ENCODE assay signal across 8 cellular contexts in the genomic region with DNA sequence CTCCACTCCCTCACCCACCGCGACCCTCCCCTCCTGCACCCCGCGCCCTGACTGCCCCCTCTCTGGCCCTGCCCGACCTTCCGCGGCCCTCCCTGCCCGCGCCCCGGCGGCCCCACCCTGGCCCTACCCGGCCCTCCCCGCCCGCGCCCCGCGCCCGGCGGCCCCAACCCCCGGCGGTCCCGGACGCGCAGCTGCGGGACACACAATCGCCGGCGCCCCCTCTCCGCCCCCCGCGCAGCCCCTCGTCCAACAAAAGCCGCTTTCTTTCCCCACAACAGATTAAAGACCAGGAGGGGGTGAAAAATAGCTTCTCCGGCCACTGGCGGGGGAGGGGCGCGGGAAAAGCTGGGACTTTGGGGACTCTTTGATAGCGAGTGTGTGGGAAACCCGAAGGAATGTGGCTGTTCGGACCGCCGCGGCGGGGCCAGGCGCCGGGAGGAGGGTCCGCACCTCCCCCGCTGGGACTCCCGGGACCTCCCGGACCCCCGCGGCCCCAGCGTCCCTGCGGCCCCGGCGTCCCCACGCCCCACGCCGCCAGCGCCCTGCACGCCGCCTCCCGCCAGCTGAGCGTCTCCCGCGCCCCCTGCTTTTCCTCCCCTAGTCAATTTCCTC. TPM values are rescaled to one million over a fixed set of nuclear protein-coding genes. Genes with fewer than 3 reads are reported as not detected.
DNase-seq lines count a peak whose midpoint lies in the region; ATAC-seq and TF ChIP-seq lines count a peak whose summit lies in the region.

No MANE protein-coding gene starts in this region.

- H3K4me3 Mint-ChIP-seq in activated B cell treated with CpG ODN at 0.5 μM for 24 hours = peak overlapping the region; percentile 93

- TF ChIP-seq CTCF in activated B cell treated with CpG ODN at 0.5 μM for 24 hours (IDR thresholded peaks at IDR 0.05) (no peak), prostate gland (IDR thresholded peaks at IDR 0.05) (no peak)

- H3K27me3 ChIP-seq in prostate gland (replicated peaks; ENCODE audit: insufficient read depth) = no peaks in the 10 kb centered on the region

- peak overlapping the region; percentile 63 to 71 for H3K27ac ChIP-seq in prostate gland

- peak overlapping the region; percentile 51 to 53 for H3K4me3 ChIP-seq in prostate gland

- H3K36me3 ChIP-seq in prostate gland = no peaks in the 10 kb centered on the region

- under 1% methylated on average over 56 of the region's 66 CpGs for WGBS in prostate gland

- no peaks in the 10 kb centered on the region for H3K4me1 ChIP-seq in prostate gland (replicated peaks)

- no peaks in the 10 kb centered on the region for H3K27me3 Mint-ChIP-seq in activated B cell treated with CpG ODN at 0.5 μM for 24 hours

- H3K27ac Mint-ChIP-seq in activated B cell treated with CpG ODN at 0.5 μM for 24 hours = peak overlapping the region; percentile 92

- DNase-seq in EH (ENCODE audit: low read depth) (peak; percentile 59), activated B cell treated with CpG ODN at 0.5 μM for 24 hours (no peak), left cardiac atrium (peak; percentile 54), prostate gland (ENCODE audit: low spot score) (no peak), NCI-H1105 treated with DMSO at 0.1 percent for 48 hours (lab: John Stamatoyannopoulos, UW) (no peak), D341Med (ENCODE audit: low spot score) (no peak), middle frontal gyrus (ENCODE audit: extremely low spot score, low spot score) (no peak)

- peak; percentile 29 for ATAC-seq in activated B cell treated with CpG ODN at 0.5 μM for 24 hours (ENCODE audit: low read depth)
- peak; percentile 43 to 70 for ATAC-seq in left cardiac atrium
- ATAC-seq in GM21367 (IDR thresholded peaks at IDR 0.05; ENCODE audit: unreplicated experiment) = no peak

- CTCF ChIA-PET in activated B cell treated with CpG ODN at 0.5 μM for 24 hours (lab: Charles Lee) = interaction anchor here (0.6 to 31.5 kb wide), 3 partner anchors 8 to 240 kb away, joined by 4 to 872 read pairs (median 19); no protein-coding TSS in a partner anchor

- peaks cover 61% of the 10 kb centered on the region for H3K4me1 Mint-ChIP-seq in activated B cell treated with CpG ODN at 0.5 μM for 24 hours

- H3K36me3 Mint-ChIP-seq in activated B cell treated with CpG ODN at 0.5 μM for 24 hours (ENCODE audit: low read depth) = peaks cover 3% of the 10 kb centered on the region

- intact Hi-C loops in activated B cell treated with CpG ODN at 0.5 μM for 24 hours (cut with micrococcal nuclease) (loop anchor here (1.0 kb wide), 1 partner anchor 9 kb away; no protein-coding TSS in a partner anchor), left cardiac atrium (cut with DNase I) (no loop called here), prostate gland (cut with DNase I) (no loop called here)

- no peak for TF ChIP-seq POLR2A in prostate gland (IDR thresholded peaks at IDR 0.05)

- POLR2A ChIA-PET in activated B cell treated with CpG ODN at 0.5 μM for 24 hours (lab: Charles Lee) = interaction anchor here (0.6 to 36.4 kb wide), 10 partner anchors 6 to 373 kb away, joined by 3 to 1151 read pairs (median 4); partner anchors contain the start of gene ID3

- no peaks in the 10 kb centered on the region for H3K9me3 ChIP-seq in prostate gland

- no peaks in the 10 kb centered on the region for H3K9me3 Mint-ChIP-seq in activated B cell treated with CpG ODN at 0.5 μM for 24 hours

RNA-seq across cellular contexts. Expression of gene ID3, which starts 8.8 kb away (rescaled TPM):
- total RNA-seq in activated B cell treated with CpG ODN at 0.5 μM for 24 hours (195 and 205 TPM in 2 replicates), left cardiac atrium (100 to 1,000 TPM; 119 to 172 TPM), prostate gland (100 to 1,000 TPM; 151 to 184 TPM)

RNA-seq across cellular contexts. Expression of gene E2F2, which starts 37.1 kb away (rescaled TPM):
- total RNA-seq in activated B cell treated with CpG ODN at 0.5 μM for 24 hours = 2.4 and 3.4 TPM in 2 replicates
- 1 to 10 TPM in 1 of 2 donors, under 1 TPM in 1; 0.18 to 1.3 TPM for total RNA-seq in left cardiac atrium
- total RNA-seq in prostate gland = 1 to 10 TPM; 1.0 to 4.1 TPM

Comparison
In these comparisons a context has a peak if more than half of its experiments do, and no peak if none do; other contexts are left out.
1. DNase-seq: peak in EH (single experiment) and left cardiac atrium (single experiment); none in activated B cell treated with CpG ODN at 0.5 μM for 24 hours (single experiment), prostate gland (single experiment), NCI-H1105 treated with DMSO at 0.1 percent for 48 hours (single experiment), D341Med (single experiment) and middle frontal gyrus (single experiment).